Comparison of ENCODE assay signal across 26 cellular contexts in genomic region chr4:185272232-185272631, GRCh38.
DNase-seq lines count a peak whose midpoint lies in the region; ATAC-seq and TF ChIP-seq lines count a peak whose summit lies in the region.
"Had no signal": no experiment of that assay in that cellular context is flagged by ENCODE, and none has a peak within 500 bp of the region (broad histone marks: within the 10 kb centered on the region; RNA-seq: fewer than 3 reads in every experiment).

No MANE protein-coding gene starts in this region.

- H3K4me3 ChIP-seq in body of pancreas: no peak overlapping the region
- H3K4me3 ChIP-seq: BLaER1 treated with 17β-estradiol and CSF1 and Interleukin-3, amounts not matched to agents 10 nM and 100 nM; HAP-1; SK-N-MC had no signal

- CTCF ChIA-PET in MCF 10A (lab: Yijun Ruan, JAX): interaction anchor here (0.9 kb wide), 1 partner anchor 9 kb away, joined by 3 read pairs; no protein-coding TSS in a partner anchor

- H3K9me3 Mint-ChIP-seq in neural crest cell (no peaks in the 10 kb centered on the region), MCF 10A (ENCODE audit: unreplicated experiment) (no peaks in the 10 kb centered on the region)
- H3K9me3 Mint-ChIP-seq: CD4-positive, alpha-beta memory T cell had no signal

- BruUV-seq in MCF 10A (replicated peaks; lab: Mats Ljungman, UMichigan): no TSS peak

- 88 to 95% methylated on average over 6 of the region's 6 CpGs for WGBS in body of pancreas, 2 donors

- H3K36me3 Mint-ChIP-seq in neural crest cell (ENCODE audit: low read depth) (peaks cover 6% of the 10 kb centered on the region), MCF 10A (ENCODE audit: insufficient read depth, unreplicated experiment) (no peaks in the 10 kb centered on the region)

- DNase-seq in NCI-H748 (lab: John Stamatoyannopoulos, UW; ENCODE audit: unreplicated experiment) (peak; percentile 27), NCI-H748 treated with DMSO at 0.1 percent for 48 hours (lab: John Stamatoyannopoulos, UW) (no peak), NCI-H2227 (lab: John Stamatoyannopoulos, UW; ENCODE audit: unreplicated experiment) (peak; percentile 10), body of pancreas (no peak), neural crest cell (ENCODE audit: low read depth, low spot score) (no peak), NOMO-1 treated with DMSO at 0.1 percent for 48 hours (lab: John Stamatoyannopoulos, UW; ENCODE audit: unreplicated experiment) (no peak), MCF 10A (ENCODE audit: unreplicated experiment) (no peak)
- DNase-seq: 8988T; Caco-2; CD4-positive, alpha-beta memory T cell; DMS 273 treated with DMSO at 0.1 percent for 48 hours; KG1; NCI-H1092 treated with DMSO at 0.1 percent for 48 hours; NCI-H1436 treated with DMSO at 0.1 percent for 48 hours; NCI-H1930; NCI-H2171; NCI-H446 treated with DMSO at 0.1 percent for 48 hours; NCI-H526 treated with DMSO at 0.1 percent for 48 hours; OCI-M1; RPMI8226; SHP77; SW 1271 had no signal

- TF ChIP-seq CTCF in body of pancreas (IDR thresholded peaks at IDR 0.05): no peak
- TF ChIP-seq CTCF in neural crest cell (conservative IDR thresholded peaks at IDR 0.05): no peak
- no peak for TF ChIP-seq CTCF in MCF 10A (IDR thresholded peaks at IDR 0.05; ENCODE audit: unreplicated experiment)

- H3K36me3 ChIP-seq in body of pancreas (replicated peaks in 1 of 2; ENCODE audit: insufficient read depth in 1 of 2, low read depth in 2 of 2): no peaks in the 10 kb centered on the region
- H3K36me3 ChIP-seq: HAP-1 had no signal

- no peaks in the 10 kb centered on the region for H3K4me1 ChIP-seq in body of pancreas
- H3K4me1 ChIP-seq: HAP-1 had no signal

- H3K9me3 ChIP-seq in body of pancreas: no peaks in the 10 kb centered on the region
- H3K9me3 ChIP-seq: BLaER1 treated with 17β-estradiol and CSF1 and Interleukin-3, amounts not matched to agents 10 nM and 100 nM; Caco-2; HAP-1 had no signal

- no peak for TF ChIP-seq POLR2A in body of pancreas (IDR thresholded peaks at IDR 0.05)

- H3K4me3 Mint-ChIP-seq in neural crest cell (no peak overlapping the region), MCF 10A (ENCODE audit: unreplicated experiment) (no peak overlapping the region)
- H3K4me3 Mint-ChIP-seq: CD4-positive, alpha-beta memory T cell had no signal

- POLR2A ChIA-PET in MCF 10A (lab: Yijun Ruan, JAX): interaction anchor here (0.9 kb wide), 1 partner anchor 13 kb away, joined by 6 read pairs; no protein-coding TSS in a partner anchor

- intact Hi-C loops in body of pancreas (cut with DNase I) (no loop called here), MCF 10A (cut with micrococcal nuclease) (no loop called here)

- no peaks in the 10 kb centered on the region for H3K27me3 Mint-ChIP-seq in neural crest cell (ENCODE audit: low read depth)
- no peaks in the 10 kb centered on the region for H3K27me3 Mint-ChIP-seq in MCF 10A (ENCODE audit: insufficient read depth, unreplicated experiment)
- H3K27me3 Mint-ChIP-seq: CD4-positive, alpha-beta memory T cell had no signal

- H3K4me1 Mint-ChIP-seq in neural crest cell: no peaks in the 10 kb centered on the region
- H3K4me1 Mint-ChIP-seq in MCF 10A (ENCODE audit: insufficient read depth, unreplicated experiment): peaks cover 13% of the 10 kb centered on the region

- peak; percentile 18 for ATAC-seq in body of pancreas
- no peak for ATAC-seq in HG02623 (IDR thresholded peaks at IDR 0.05; ENCODE audit: unreplicated experiment)

- H3K27ac ChIP-seq in body of pancreas: no peak overlapping the region
- H3K27ac ChIP-seq: BLaER1 treated with 17β-estradiol and CSF1 and Interleukin-3, amounts not matched to agents 10 nM and 100 nM; SK-N-MC had no signal

- H3K27me3 ChIP-seq in body of pancreas: no peaks in the 10 kb centered on the region
- H3K27me3 ChIP-seq: BLaER1 treated with 17β-estradiol and CSF1 and Interleukin-3, amounts not matched to agents 10 nM and 100 nM had no signal

- H3K27ac Mint-ChIP-seq in neural crest cell (ENCODE audit: unreplicated experiment) (peak overlapping the region; percentile 83), MCF 10A (ENCODE audit: low read depth, unreplicated experiment) (no peak overlapping the region)
- H3K27ac Mint-ChIP-seq: CD4-positive, alpha-beta memory T cell had no signal

Comparison
In these comparisons a context has a peak if more than half of its experiments do, and no peak if none do; other contexts are left out.
1. DNase-seq: peak in NCI-H748 (single experiment) and NCI-H2227 (single experiment); none in NCI-H748 treated with DMSO at 0.1 percent for 48 hours (single experiment), body of pancreas (0 of 4), neural crest cell (single experiment), NOMO-1 treated with DMSO at 0.1 percent for 48 hours (single experiment) and MCF 10A (single experiment).